In the genomic region with DNA sequence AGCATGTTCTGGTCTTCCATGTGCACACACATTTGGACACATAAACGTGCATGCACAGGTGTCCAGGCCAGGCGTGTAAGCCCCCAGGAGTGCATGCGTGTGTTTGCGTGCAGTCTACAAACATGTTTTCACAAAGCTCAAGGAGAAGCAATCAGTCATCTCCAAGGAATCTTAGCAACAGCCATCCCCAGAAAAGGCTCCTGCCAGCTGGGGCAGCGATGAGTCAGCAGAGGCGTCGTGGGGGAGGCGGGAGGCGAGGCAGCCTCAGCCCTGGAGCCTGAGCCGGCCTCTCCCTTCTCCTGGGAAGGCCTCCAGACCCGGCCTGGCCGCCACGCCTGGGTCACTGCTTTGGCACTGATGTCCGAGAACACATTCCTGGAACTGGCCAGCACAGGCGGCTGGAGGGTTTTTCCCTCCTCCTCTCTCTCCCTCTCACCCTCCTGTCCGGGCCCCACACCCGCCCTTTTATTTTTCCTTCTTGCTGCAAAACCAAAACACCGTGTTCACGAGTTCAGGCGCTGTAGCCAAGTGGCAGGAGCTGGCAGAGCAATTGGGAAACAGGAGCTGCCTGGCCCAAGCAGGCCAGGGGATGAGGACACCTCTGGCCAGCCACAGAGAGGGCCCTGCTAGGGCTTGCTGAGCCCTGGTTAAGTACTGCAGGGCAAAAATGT, we compare ENCODE assay signal across 8 cellular contexts.
DNase-seq lines count a peak whose midpoint lies in the region; ATAC-seq and TF ChIP-seq lines count a peak whose summit lies in the region.

No MANE protein-coding gene starts in this region.

- peaks cover 61 to 79% (median 65%) of the 10 kb centered on the region in 3 donors for H3K4me1 ChIP-seq in esophagus squamous epithelium
- H3K4me1 ChIP-seq in muscle layer of colon (ENCODE audit: insufficient read depth, low read length): peaks cover 51% of the 10 kb centered on the region
- peaks cover 1 to 8% of the 10 kb centered on the region in 2 donors for H3K4me1 ChIP-seq in aorta (ENCODE audit: control insufficient read depth in 1 of 2, insufficient read depth in 2 of 2, low read length in 2 of 2)

- DNase-seq in DMS 273 (lab: John Stamatoyannopoulos, UW; ENCODE audit: unreplicated experiment) (peak; percentile 94), HuH-7.5 (ENCODE audit: low spot score) (peak; percentile 56), SW480 (ENCODE audit: low spot score) (peak; percentile 73), esophagus squamous epithelium (lab: John Stamatoyannopoulos, UW) (no peak), aorta (peak; percentile 98)

- H3K27ac ChIP-seq in esophagus squamous epithelium (peak overlapping the region; percentile 89 to 99 (median 94)), muscle layer of colon (ENCODE audit: low read depth, low read length) (peak overlapping the region; percentile 93), aorta (ENCODE audit: low read depth in 1 of 2, low read length in 2 of 2) (peak overlapping the region; percentile 10 to 97)

- H3K9me3 ChIP-seq in esophagus squamous epithelium (no peaks in the 10 kb centered on the region), muscle layer of colon (ENCODE audit: low read length) (no peaks in the 10 kb centered on the region), aorta (ENCODE audit: control insufficient read depth, low read length) (no peaks in the 10 kb centered on the region)

- H3K9ac ChIP-seq in muscle layer of colon (ENCODE audit: low read length): peak overlapping the region; percentile 86

- intact Hi-C loops in esophagus squamous epithelium (cut with DNase I) (loop anchor here (5.0 kb wide), 1 partner anchor 108 kb away; a partner anchor contains a TSS), aorta (cut with DNase I) (loop anchor here (1.0 to 5.0 kb wide), 3 partner anchors 38 to 109 kb away; a partner anchor contains a TSS)

- no peaks in the 10 kb centered on the region for H3K36me3 ChIP-seq in esophagus squamous epithelium
- H3K36me3 ChIP-seq in muscle layer of colon (ENCODE audit: insufficient read depth, low read length): no peaks in the 10 kb centered on the region
- no peaks in the 10 kb centered on the region for H3K36me3 ChIP-seq in aorta (ENCODE audit: control insufficient read depth in 1 of 2, insufficient read depth in 2 of 2, low read length in 1 of 2)

- 5 to 28% methylated on average over 8 to 11 of the region's 20 CpGs for WGBS in esophagus squamous epithelium, 2 donors
- WGBS in aorta, 2 donors: 1 to 3% methylated on average over 20 of the region's 20 CpGs

- H3K27me3 ChIP-seq in esophagus squamous epithelium (no peaks in the 10 kb centered on the region), muscle layer of colon (ENCODE audit: control insufficient read depth in 1 of 2, insufficient read depth in 2 of 2, low read length in 2 of 2) (no peaks in the 10 kb centered on the region), aorta (ENCODE audit: control insufficient read depth in 1 of 2, insufficient read depth in 2 of 2, low read length in 1 of 2) (no peaks in the 10 kb centered on the region)

- peak in 3 of 6 experiments; percentile 7 to 33 (median 24) for TF ChIP-seq CTCF in esophagus squamous epithelium (IDR thresholded peaks at IDR 0.05)

- H3K4me3 ChIP-seq in esophagus squamous epithelium (peak overlapping the region in 1 of 4 donors; percentile 37), muscle layer of colon (ENCODE audit: low read depth in 1 of 2, low read length in 2 of 2) (peak overlapping the region in 1 of 2 donors; percentile 42), aorta (ENCODE audit: low read length in 2 of 2) (no peak overlapping the region)

- no peak for TF ChIP-seq POLR2A in esophagus squamous epithelium (IDR thresholded peaks at IDR 0.05)

- ATAC-seq in aorta (ENCODE audit: low FRiP score): peak; percentile 96
- ATAC-seq in GM21515 (IDR thresholded peaks at IDR 0.05; ENCODE audit: unreplicated experiment): no peak
- no peak for ATAC-seq in HG03135 (IDR thresholded peaks at IDR 0.05; ENCODE audit: unreplicated experiment)
